17 cellular contexts compared by ENCODE assay signal in genomic region chr3:171981271-171981605, GRCh38. TPM values are rescaled to one million over a fixed set of nuclear protein-coding genes. Genes with fewer than 3 reads are reported as not detected.
DNase-seq lines count a peak whose midpoint lies in the region; ATAC-seq and TF ChIP-seq lines count a peak whose summit lies in the region.
"Had no signal": no experiment of that assay in that cellular context is flagged by ENCODE, and none has a peak within 500 bp of the region (broad histone marks: within the 10 kb centered on the region; RNA-seq: fewer than 3 reads in every experiment).

No MANE protein-coding gene starts in this region.

- no peaks in the 10 kb centered on the region for H3K4me1 ChIP-seq in mucosa of descending colon (ENCODE audit: low read depth)

- peak overlapping the region; percentile 37 for H3K4me3 ChIP-seq in NB4 (ENCODE audit: low read depth, low read length)
- H3K4me3 ChIP-seq in mucosa of descending colon = no peak overlapping the region

- H3K36me3 ChIP-seq in mucosa of descending colon (ENCODE audit: low read depth) = no peaks in the 10 kb centered on the region

- TF ChIP-seq POLR2A in NB4 (IDR thresholded peaks at IDR 0.05; ENCODE audit: extremely low read depth, insufficient read length) = no peak

- H3K27ac Mint-ChIP-seq in central memory CD8-positive, alpha-beta T cell (ENCODE audit: low read depth) = peak overlapping the region; percentile 63
- H3K27ac Mint-ChIP-seq: CD4-positive, alpha-beta T cell had no signal

- ATAC-seq in central memory CD8-positive, alpha-beta T cell (replicated peaks; ENCODE audit: extremely low read depth, poor library complexity, severe bottlenecking) = no peak
- no peak for ATAC-seq in mucosa of descending colon

- DNase-seq in SIG-M5 treated with dmso at 0.1 percent for 504 hours (lab: John Stamatoyannopoulos, UW; ENCODE audit: unreplicated experiment) (peak; percentile 21), SIG-M5 (lab: John Stamatoyannopoulos, UW) (no peak), NB4 (ENCODE audit: low read depth) (peak; percentile 60), mucosa of descending colon (no peak), NCI-H1436 (lab: John Stamatoyannopoulos, UW) (no peak), COR-L47 (lab: John Stamatoyannopoulos, UW) (no peak)
- no peak for DNase-seq in central memory CD8-positive, alpha-beta T cell (ENCODE audit: low spot score in 2 of 2)
- no peak for DNase-seq in effector CD8-positive, alpha-beta T cell (lab: John Stamatoyannopoulos, UW)
- DNase-seq: 8988T; CD4-positive, alpha-beta T cell; DMS53; EL; NCI-H1092 treated with DMSO at 0.1 percent for 48 hours; NCI-H2081 treated with DMSO at 0.1 percent for 48 hours; NCI-H446 treated with DMSO at 0.1 percent for 48 hours; RPMI8226; SHP77 treated with DMSO at 0.1 percent for 48 hours had no signal

- peaks cover 19% of the 10 kb centered on the region for H3K4me1 Mint-ChIP-seq in central memory CD8-positive, alpha-beta T cell

- H3K36me3 Mint-ChIP-seq in central memory CD8-positive, alpha-beta T cell (ENCODE audit: insufficient read depth) = no peaks in the 10 kb centered on the region

- no peaks in the 10 kb centered on the region for H3K9me3 Mint-ChIP-seq in central memory CD8-positive, alpha-beta T cell
- H3K9me3 Mint-ChIP-seq: CD4-positive, alpha-beta T cell had no signal

- intact Hi-C loops in mucosa of descending colon (cut with DNase I, micrococcal nuclease) = no loop called here

- no peaks in the 10 kb centered on the region for H3K27me3 Mint-ChIP-seq in central memory CD8-positive, alpha-beta T cell
- H3K27me3 Mint-ChIP-seq: CD4-positive, alpha-beta T cell had no signal

- no peak overlapping the region for H3K4me3 Mint-ChIP-seq in central memory CD8-positive, alpha-beta T cell
- H3K4me3 Mint-ChIP-seq: CD4-positive, alpha-beta T cell had no signal

- TF ChIP-seq CTCF in NB4 (IDR thresholded peaks at IDR 0.05; ENCODE audit: low read depth, low read length) = no peak
- TF ChIP-seq CTCF in mucosa of descending colon (IDR thresholded peaks at IDR 0.05) = no peak

- H3K9me3 ChIP-seq in mucosa of descending colon = no peaks in the 10 kb centered on the region

RNA-seq across cellular contexts. Expression of gene FNDC3B, which starts 58.1 kb away (rescaled TPM):
- total RNA-seq in mucosa of descending colon = 100 to 1,000 TPM; 107 to 132 (median 126) TPM

Comparison
In these comparisons a context has a peak if more than half of its experiments do, and no peak if none do; other contexts are left out.
1. DNase-seq: peak in SIG-M5 treated with dmso at 0.1 percent for 504 hours (single experiment) and NB4 (single experiment); none in SIG-M5 (single experiment), central memory CD8-positive, alpha-beta T cell (0 of 2), mucosa of descending colon (0 of 3), NCI-H1436 (single experiment), COR-L47 (single experiment) and effector CD8-positive, alpha-beta T cell (single experiment).